ENCODE assay signal across 25 cellular contexts in the genomic region with DNA sequence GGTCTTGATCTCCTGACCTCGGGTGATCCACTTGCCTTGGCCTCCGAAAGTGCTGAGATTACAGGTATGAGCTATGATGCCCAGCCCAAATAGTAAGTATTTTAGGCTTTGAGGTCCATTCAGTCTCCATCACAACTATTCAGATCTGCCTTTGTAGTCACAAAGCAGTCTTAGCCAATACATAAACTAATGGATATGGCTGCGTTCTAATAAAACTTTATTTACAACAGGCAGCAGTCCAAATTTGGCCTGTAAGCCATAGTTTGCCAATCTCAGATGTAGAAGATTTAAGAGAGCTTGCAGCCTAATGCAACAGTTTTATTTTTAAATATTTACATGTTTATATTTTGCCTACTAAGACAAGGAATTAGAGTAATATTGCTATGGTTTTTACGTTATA.
"Had no signal": no experiment of that assay in that cellular context is flagged by ENCODE, and none has a peak within 500 bp of the region (broad histone marks: within the 10 kb centered on the region; RNA-seq: fewer than 3 reads in every experiment).

No MANE protein-coding gene starts in this region.

- H3K27ac ChIP-seq: colonic mucosa, epithelial cell of prostate, esophagus squamous epithelium, gastrocnemius medialis, heart right ventricle, left lung, lower lobe of right lung had no signal

- H3K4me3 ChIP-seq: colonic mucosa, esophagus squamous epithelium, gastrocnemius medialis, heart right ventricle, left lung, lower lobe of right lung, mucosa of descending colon had no signal

- H3K27me3 ChIP-seq: colonic mucosa, esophagus squamous epithelium, gastrocnemius medialis, heart right ventricle, left lung had no signal

- H3K36me3 ChIP-seq: colonic mucosa, esophagus squamous epithelium, gastrocnemius medialis, heart right ventricle, left lung, lower lobe of right lung had no signal

- H3K9me3 ChIP-seq: colonic mucosa, esophagus squamous epithelium, gastrocnemius medialis, heart right ventricle, left lung, lower lobe of right lung, mucosa of descending colon had no signal

- FAIRE-seq: endometrium, islet of Langerhans, keratinocyte had no signal

- DNase-seq: colonic mucosa; cortex of kidney; effector CD8-positive, alpha-beta T cell; effector memory CD8-positive, alpha-beta T cell; endodermal cell; erythroblast; esophagus squamous epithelium; foreskin fibroblast; foreskin melanocyte; gastrocnemius medialis; glutamatergic neuron; head of caudate nucleus; heart right ventricle; hippocampal formation; left cardiac atrium; left lung; left ventricle myocardium superior; lower lobe of right lung; mesenchymal stem cell; mucosa of descending colon had no signal

- H3K4me1 ChIP-seq: colonic mucosa had no signal

- ATAC-seq: effector memory CD8-positive, alpha-beta T cell; esophagus mucosa; gastrocnemius medialis; heart right ventricle; left cardiac atrium; left lung; left ventricle myocardium superior; lower lobe of right lung; mucosa of descending colon had no signal
